Comparison of ENCODE assay signal across 8 cellular contexts in genomic region chr20:8790442-8791074, GRCh38.
DNase-seq lines count a peak whose midpoint lies in the region; TF ChIP-seq lines count a peak whose summit lies in the region.

No MANE protein-coding gene starts in this region.

- H2AFZ ChIP-seq in fibroblast of lung (ENCODE audit: low read length), result no peak overlapping the region
- H2AFZ ChIP-seq in osteoblast (ENCODE audit: low read length), result no peak overlapping the region

- DNase-seq in NCI-H82 (lab: John Stamatoyannopoulos, UW) (peak; percentile 70), NCI-H82 treated with DMSO at 0.1 percent for 48 hours (lab: John Stamatoyannopoulos, UW; ENCODE audit: unreplicated experiment) (no peak), GM20000 (ENCODE audit: low spot score) (peak; percentile 26), HuH-7.5 (ENCODE audit: low spot score) (peak; percentile 21), SHP77 (lab: John Stamatoyannopoulos, UW) (peak; percentile 45 to 49), fibroblast of lung (ENCODE audit: low read depth in 2 of 2) (peak; percentile 45 to 70), osteoblast (ENCODE audit: insufficient read length, low spot score, missing footprints) (peak; percentile 15), GM19240 (ENCODE audit: insufficient read length, low spot score) (no peak)

- no peaks in the 10 kb centered on the region for H3K4me1 ChIP-seq in fibroblast of lung (ENCODE audit: control insufficient read depth, extremely low read depth, insufficient read depth, low read length)
- H3K4me1 ChIP-seq in osteoblast (ENCODE audit: insufficient read depth, low read length), result peaks cover 4% of the 10 kb centered on the region

- no peak overlapping the region for H3K4me3 ChIP-seq in fibroblast of lung (replicated peaks in 1 of 4; ENCODE audit: control extremely low read depth in 1 of 4, insufficient read depth in 1 of 4, low read depth in 3 of 4, low read length in 4 of 4)
- H3K4me3 ChIP-seq in osteoblast (ENCODE audit: insufficient read depth, low read length), result no peak overlapping the region

- H4K20me1 ChIP-seq in fibroblast of lung (ENCODE audit: control insufficient read depth, extremely low read depth, insufficient read depth, low read length) (no peaks in the 10 kb centered on the region), osteoblast (ENCODE audit: insufficient read depth, low read length) (no peaks in the 10 kb centered on the region)

- H3K9me3 ChIP-seq in fibroblast of lung (ENCODE audit: control insufficient read depth, insufficient read depth, low read depth, low read length) (no peaks in the 10 kb centered on the region), osteoblast (ENCODE audit: low read depth, low read length) (no peaks in the 10 kb centered on the region)

- no peak overlapping the region for H3K27ac ChIP-seq in fibroblast of lung (ENCODE audit: insufficient read depth, low read length)
- H3K27ac ChIP-seq in osteoblast (ENCODE audit: low read depth, low read length), result peak overlapping the region; percentile 29

- H3K79me2 ChIP-seq in fibroblast of lung (ENCODE audit: control insufficient read depth, insufficient read depth, low read length) (no peaks in the 10 kb centered on the region), osteoblast (ENCODE audit: insufficient read depth, low read length) (no peaks in the 10 kb centered on the region)

- H3K27me3 ChIP-seq in fibroblast of lung (ENCODE audit: control insufficient read depth, insufficient read depth, low read length) (no peaks in the 10 kb centered on the region), osteoblast (ENCODE audit: insufficient read depth, low read length) (no peaks in the 10 kb centered on the region)

- H3K36me3 ChIP-seq in fibroblast of lung (ENCODE audit: control insufficient read depth, insufficient read depth, low read length) (no peaks in the 10 kb centered on the region), osteoblast (ENCODE audit: insufficient read depth, low read length) (no peaks in the 10 kb centered on the region)

- H3K4me2 ChIP-seq in fibroblast of lung (ENCODE audit: extremely low read depth, insufficient read depth, low read length), result no peak overlapping the region
- peak overlapping the region; percentile 11 for H3K4me2 ChIP-seq in osteoblast (ENCODE audit: insufficient read depth, low read length)

- no peak overlapping the region for H3K9ac ChIP-seq in fibroblast of lung (ENCODE audit: insufficient read depth, low read length)

- TF ChIP-seq CTCF in GM20000 (IDR thresholded peaks at IDR 0.05; ENCODE audit: extremely low read depth, missing control alignments), result peak; percentile 86
- TF ChIP-seq CTCF in fibroblast of lung (conservative IDR thresholded peaks at IDR 0.05 in 1 of 2, IDR thresholded peaks at IDR 0.05 in 1 of 2; ENCODE audit: low read depth in 1 of 2, low read length in 2 of 2), result peak; percentile 99
- TF ChIP-seq CTCF in osteoblast (IDR thresholded peaks at IDR 0.05; ENCODE audit: extremely low read depth, low read depth, low read length), result peak; percentile 97

Comparison
In these comparisons a context has a peak if more than half of its experiments do, and no peak if none do; other contexts are left out.
1. DNase-seq: peak in NCI-H82 (single experiment), GM20000 (single experiment), HuH-7.5 (single experiment), SHP77 (2 of 2), fibroblast of lung (2 of 2) and osteoblast (single experiment); none in NCI-H82 treated with DMSO at 0.1 percent for 48 hours (single experiment) and GM19240 (single experiment).
2. Peak in every context shown above with its lines, with median percentiles within 50 percentile points of each other: CTCF ChIP-seq.